16 cellular contexts compared by ENCODE assay signal in the genomic region with DNA sequence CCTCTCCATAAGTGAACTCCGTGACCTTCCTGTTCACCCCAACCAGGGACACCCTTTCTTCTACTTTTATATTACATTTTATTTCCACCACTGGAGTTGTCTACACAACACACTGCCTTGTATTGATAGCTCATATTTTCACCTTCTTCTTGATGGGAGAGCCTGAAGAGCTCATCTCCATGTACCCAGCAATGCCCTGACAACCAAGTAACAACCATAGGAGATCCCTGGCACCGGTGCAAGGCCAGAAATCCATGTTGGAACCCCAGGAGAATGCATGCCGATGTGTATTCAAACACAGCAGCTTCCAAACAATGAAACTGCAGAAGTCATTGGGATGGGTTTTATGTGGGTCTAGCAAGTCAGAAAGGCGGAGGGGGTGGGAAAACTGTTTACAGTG. TPM values are rescaled to one million over a fixed set of nuclear protein-coding genes. Genes with fewer than 3 reads are reported as not detected.
DNase-seq lines count a peak whose midpoint lies in the region; ATAC-seq and TF ChIP-seq lines count a peak whose summit lies in the region.
"Had no signal": no experiment of that assay in that cellular context is flagged by ENCODE, and none has a peak within 500 bp of the region (broad histone marks: within the 10 kb centered on the region; RNA-seq: fewer than 3 reads in every experiment).

No MANE protein-coding gene starts in this region.

- TF ChIP-seq CTCF in MM.1S (IDR thresholded peaks at IDR 0.05; ENCODE audit: low read length) (no peak), body of pancreas (IDR thresholded peaks at IDR 0.05) (no peak)

- H3K4me3 ChIP-seq in MM.1S (ENCODE audit: low read length): peak overlapping the region; percentile 94
- H3K4me3 ChIP-seq in body of pancreas: no peak overlapping the region
- H3K4me3 ChIP-seq: A549, GM23248 had no signal

- H3K9me2 ChIP-seq in MM.1S (replicated peaks; ENCODE audit: insufficient read depth, low read length): no peaks in the 10 kb centered on the region

- H3K27ac Mint-ChIP-seq in naive B cell: peak overlapping the region in 5 of 6 donors; percentile 47 to 87 (median 61)
- peak overlapping the region; percentile 13 for H3K27ac Mint-ChIP-seq in stimulated activated memory B cell treated with anti-CD40 and anti-IgM and Interleukin-4, amounts not matched to agents 10 μg/mL and 1 μg/mL and 100 μg/mL, for 72 hours

- H2AFZ ChIP-seq in MM.1S (ENCODE audit: low read length): no peak overlapping the region
- H2AFZ ChIP-seq: GM23248 had no signal

- no peak for TF ChIP-seq POLR2A in body of pancreas (IDR thresholded peaks at IDR 0.05)

- ATAC-seq in body of pancreas: no peak
- ATAC-seq in naive B cell (ENCODE audit: low read depth in 2 of 2): no peak
- no peak for ATAC-seq in stimulated activated memory B cell treated with anti-CD40 and anti-IgM and Interleukin-4, amounts not matched to agents 10 μg/mL and 1 μg/mL and 100 μg/mL, for 72 hours
- no peak for ATAC-seq in HG03095 (IDR thresholded peaks at IDR 0.05; ENCODE audit: unreplicated experiment)
- no peak for ATAC-seq in GM18498 (IDR thresholded peaks at IDR 0.05; ENCODE audit: unreplicated experiment)
- ATAC-seq: A549, HCT116 had no signal

- peaks cover 100% of the 10 kb centered on the region for H3K79me2 ChIP-seq in MM.1S (ENCODE audit: low read length)

- H4K20me1 ChIP-seq in MM.1S (ENCODE audit: insufficient read depth, low read length): no peaks in the 10 kb centered on the region

- peaks cover 36 to 52% of the 10 kb centered on the region in 2 donors for H3K36me3 Mint-ChIP-seq in naive B cell
- peaks cover 31% of the 10 kb centered on the region for H3K36me3 Mint-ChIP-seq in stimulated activated memory B cell treated with anti-CD40 and anti-IgM and Interleukin-4, amounts not matched to agents 10 μg/mL and 1 μg/mL and 100 μg/mL, for 72 hours
- H3K36me3 Mint-ChIP-seq: CD14-positive monocyte had no signal

- intact Hi-C loops in body of pancreas (cut with DNase I): no loop called here

- WGBS in body of pancreas, 2 donors: 35 to 51% methylated on average over 4 of the region's 4 CpGs

- no peak for DNase-seq in MM.1S
- DNase-seq in body of pancreas: no peak
- DNase-seq in naive B cell: no peak
- no peak for DNase-seq in cerebellum (ENCODE audit: low spot score)
- DNase-seq in caudate nucleus (lab: John Stamatoyannopoulos, UW): no peak
- DNase-seq: Caco-2; CD8-positive, alpha-beta memory T cell; GF-D8; GM23248 had no signal

- H3K27me3 ChIP-seq in MM.1S (replicated peaks; ENCODE audit: insufficient read depth, low read length) (no peaks in the 10 kb centered on the region), body of pancreas (no peaks in the 10 kb centered on the region)

- peak overlapping the region; percentile 96 for H3K4me2 ChIP-seq in MM.1S (ENCODE audit: low read depth, low read length)
- H3K4me2 ChIP-seq: A549 had no signal

- peak overlapping the region in 3 of 8 donors; percentile 14 to 25 (median 18) for H3K4me3 Mint-ChIP-seq in naive B cell
- H3K4me3 Mint-ChIP-seq in stimulated activated memory B cell treated with anti-CD40 and anti-IgM and Interleukin-4, amounts not matched to agents 10 μg/mL and 1 μg/mL and 100 μg/mL, for 72 hours: no peak overlapping the region
- H3K4me3 Mint-ChIP-seq: CD14-positive monocyte had no signal

- H3K27ac ChIP-seq in MM.1S (ENCODE audit: low read length) (peak overlapping the region; percentile 100), body of pancreas (peak overlapping the region; percentile 1 to 92 (median 45)), caudate nucleus (ENCODE audit: low read depth, low read length) (no peak overlapping the region)
- H3K27ac ChIP-seq: A549, GM23248, HL-60 had no signal

- no peaks in the 10 kb centered on the region for H3K27me3 Mint-ChIP-seq in naive B cell
- no peaks in the 10 kb centered on the region for H3K27me3 Mint-ChIP-seq in stimulated activated memory B cell treated with anti-CD40 and anti-IgM and Interleukin-4, amounts not matched to agents 10 μg/mL and 1 μg/mL and 100 μg/mL, for 72 hours
- H3K27me3 Mint-ChIP-seq: CD8-positive, alpha-beta memory T cell had no signal

- H3F3A ChIP-seq in MM.1S (ENCODE audit: insufficient read depth, low read length): peaks cover 99% of the 10 kb centered on the region

- no peaks in the 10 kb centered on the region for H3K9me3 ChIP-seq in MM.1S (replicated peaks; ENCODE audit: insufficient read depth, low read length)
- no peaks in the 10 kb centered on the region for H3K9me3 ChIP-seq in body of pancreas
- H3K9me3 ChIP-seq: A549, Caco-2 had no signal

- peak overlapping the region; percentile 100 for H3K9ac ChIP-seq in MM.1S (ENCODE audit: low read length)
- H3K9ac ChIP-seq: GM23248 had no signal

- peaks cover 0 to 13% (median 5%) of the 10 kb centered on the region in 7 donors for H3K9me3 Mint-ChIP-seq in naive B cell
- H3K9me3 Mint-ChIP-seq in stimulated activated memory B cell treated with anti-CD40 and anti-IgM and Interleukin-4, amounts not matched to agents 10 μg/mL and 1 μg/mL and 100 μg/mL, for 72 hours: peaks cover 4% of the 10 kb centered on the region
- H3K9me3 Mint-ChIP-seq: CD8-positive, alpha-beta memory T cell had no signal

- peaks cover 46% of the 10 kb centered on the region for H3K4me1 ChIP-seq in MM.1S (ENCODE audit: low read length)
- peaks cover 97% of the 10 kb centered on the region for H3K4me1 ChIP-seq in body of pancreas
- H3K4me1 ChIP-seq: A549, Caco-2 had no signal

- peaks cover 6% of the 10 kb centered on the region for H3K36me3 ChIP-seq in MM.1S (replicated peaks; ENCODE audit: insufficient read depth, low read length)
- H3K36me3 ChIP-seq in body of pancreas (replicated peaks in 1 of 2; ENCODE audit: insufficient read depth in 1 of 2, low read depth in 2 of 2): no peaks in the 10 kb centered on the region

- peaks cover 69 to 99% (median 85%) of the 10 kb centered on the region in 3 donors for H3K4me1 Mint-ChIP-seq in naive B cell
- H3K4me1 Mint-ChIP-seq in stimulated activated memory B cell treated with anti-CD40 and anti-IgM and Interleukin-4, amounts not matched to agents 10 μg/mL and 1 μg/mL and 100 μg/mL, for 72 hours: peaks cover 77% of the 10 kb centered on the region

RNA-seq across cellular contexts. Expression of a gene that starts 15.5 kb away (rescaled TPM):
- total RNA-seq in body of pancreas: 10 to 100 TPM; 30.0 to 39.7 TPM
- 10 to 100 TPM; 55.9 to 92.4 (median 65.2) TPM for polyA plus RNA-seq in naive B cell (ENCODE audit: low read depth in 6 of 6)
- 6.2 TPM for total RNA-seq in cerebellum
- total RNA-seq: GM23248 had no signal
